In genomic region chr3:180996415-180996932, GRCh38 we compare ENCODE assay signal across 17 cellular contexts. TPM values are rescaled to one million over a fixed set of nuclear protein-coding genes. Genes with fewer than 3 reads are reported as not detected.
DNase-seq lines count a peak whose midpoint lies in the region; ATAC-seq and TF ChIP-seq lines count a peak whose summit lies in the region.
"Had no signal": no experiment of that assay in that cellular context is flagged by ENCODE, and none has a peak within 500 bp of the region (broad histone marks: within the 10 kb centered on the region; RNA-seq: fewer than 3 reads in every experiment).

No MANE protein-coding gene starts in this region.

- ATAC-seq in right cardiac atrium (no peak), GM21723 (IDR thresholded peaks at IDR 0.05; ENCODE audit: unreplicated experiment) (no peak)
- ATAC-seq: A549; CD8-positive, alpha-beta T cell had no signal

- no peaks in the 10 kb centered on the region for H4K20me1 ChIP-seq in MM.1S (ENCODE audit: insufficient read depth, low read length)
- H4K20me1 ChIP-seq in neural cell (ENCODE audit: insufficient read depth) = no peaks in the 10 kb centered on the region
- H4K20me1 ChIP-seq: BLaER1 treated with 17β-estradiol and CSF1 and Interleukin-3, amounts not matched to agents 10 nM and 100 nM had no signal

- H3K27ac ChIP-seq in MM.1S (ENCODE audit: low read length) (no peak overlapping the region), neural cell (ENCODE audit: low read length) (peak overlapping the region; percentile 47), right cardiac atrium (ENCODE audit: low read length) (no peak overlapping the region)
- H3K27ac ChIP-seq: 22Rv1; A549; BLaER1 treated with 17β-estradiol and CSF1 and Interleukin-3, amounts not matched to agents 10 nM and 100 nM; C4-2B had no signal

- H2AFZ ChIP-seq in MM.1S (ENCODE audit: low read length) (no peak overlapping the region), neural cell (ENCODE audit: low read depth, low read length) (no peak overlapping the region)

- intact Hi-C loops in right cardiac atrium (cut with DNase I) = no loop called here

- H3K79me2 ChIP-seq in MM.1S (ENCODE audit: low read length) (no peaks in the 10 kb centered on the region), neural cell (replicated peaks; ENCODE audit: insufficient read depth, low read length) (no peaks in the 10 kb centered on the region)

- no peaks in the 10 kb centered on the region for H3K27me3 ChIP-seq in MM.1S (replicated peaks; ENCODE audit: insufficient read depth, low read length)
- H3K27me3 ChIP-seq in neural cell (ENCODE audit: insufficient read depth, low read depth, low read length) = no peaks in the 10 kb centered on the region
- no peaks in the 10 kb centered on the region for H3K27me3 ChIP-seq in right cardiac atrium (ENCODE audit: control insufficient read depth, insufficient read depth)
- H3K27me3 ChIP-seq: BLaER1 treated with 17β-estradiol and CSF1 and Interleukin-3, amounts not matched to agents 10 nM and 100 nM had no signal

- TF ChIP-seq RAD21 in neural cell (conservative IDR thresholded peaks at IDR 0.05) = no peak

- WGBS in right cardiac atrium = 84% methylated on average over 2 of the region's 2 CpGs

- TF ChIP-seq CTCF in MM.1S (IDR thresholded peaks at IDR 0.05; ENCODE audit: low read length) (no peak), neural cell (IDR thresholded peaks at IDR 0.05; ENCODE audit: poor library complexity, severe bottlenecking) (no peak)

- DNase-seq in NCI-H2227 (lab: John Stamatoyannopoulos, UW; ENCODE audit: unreplicated experiment) (peak; percentile 30), NCI-H2227 treated with DMSO at 0.1 percent for 48 hours (lab: John Stamatoyannopoulos, UW) (no peak), MM.1S (peak; percentile 1), right cardiac atrium (no peak)
- DNase-seq: AML-193; Caco-2; Calu3; CD4-positive, alpha-beta T cell; CD8-positive, alpha-beta T cell; DMS79 treated with DMSO at 0.1 percent for 48 hours; GF-D8 had no signal

- no peaks in the 10 kb centered on the region for H3K9me2 ChIP-seq in MM.1S (replicated peaks; ENCODE audit: insufficient read depth, low read length)
- no peaks in the 10 kb centered on the region for H3K9me2 ChIP-seq in neural cell (ENCODE audit: insufficient read depth, low read length)

- H3F3A ChIP-seq in MM.1S (ENCODE audit: insufficient read depth, low read length) (no peaks in the 10 kb centered on the region), neural cell (ENCODE audit: insufficient read depth, low read length, poor library complexity, severe bottlenecking) (no peaks in the 10 kb centered on the region)

- no peaks in the 10 kb centered on the region for H3K36me3 ChIP-seq in MM.1S (replicated peaks; ENCODE audit: insufficient read depth, low read length)
- H3K36me3 ChIP-seq in neural cell (ENCODE audit: insufficient read depth, low read length) = no peaks in the 10 kb centered on the region
- H3K36me3 ChIP-seq: BLaER1 treated with 17β-estradiol and CSF1 and Interleukin-3, amounts not matched to agents 10 nM and 100 nM had no signal

- TF ChIP-seq EP300 in neural cell (conservative IDR thresholded peaks at IDR 0.05; ENCODE audit: poor library complexity, severe bottlenecking) = peak; percentile 70

- H3K4me3 ChIP-seq in MM.1S (ENCODE audit: low read length) (no peak overlapping the region), neural cell (ENCODE audit: low read length) (no peak overlapping the region), right cardiac atrium (ENCODE audit: low read length) (no peak overlapping the region)
- H3K4me3 ChIP-seq: A549; BLaER1 treated with 17β-estradiol and CSF1 and Interleukin-3, amounts not matched to agents 10 nM and 100 nM had no signal

- H3K4me1 ChIP-seq in MM.1S (ENCODE audit: low read length) (no peaks in the 10 kb centered on the region), right cardiac atrium (ENCODE audit: control insufficient read depth, insufficient read depth, low read length) (no peaks in the 10 kb centered on the region)
- H3K4me1 ChIP-seq: A549; BLaER1 treated with 17β-estradiol and CSF1 and Interleukin-3, amounts not matched to agents 10 nM and 100 nM; Caco-2 had no signal

- no peak overlapping the region for H3K4me2 ChIP-seq in MM.1S (ENCODE audit: low read depth, low read length)
- no peak overlapping the region for H3K4me2 ChIP-seq in neural cell (ENCODE audit: low read length)
- H3K4me2 ChIP-seq: A549; BLaER1 treated with 17β-estradiol and CSF1 and Interleukin-3, amounts not matched to agents 10 nM and 100 nM had no signal

- H3K9ac ChIP-seq in MM.1S (ENCODE audit: low read length) = no peak overlapping the region
- H3K9ac ChIP-seq in neural cell (ENCODE audit: low read length) = no peak overlapping the region
- H3K9ac ChIP-seq: BLaER1 treated with 17β-estradiol and CSF1 and Interleukin-3, amounts not matched to agents 10 nM and 100 nM had no signal

- no peaks in the 10 kb centered on the region for H3K9me3 ChIP-seq in MM.1S (replicated peaks; ENCODE audit: insufficient read depth, low read length)
- no peaks in the 10 kb centered on the region for H3K9me3 ChIP-seq in neural cell (ENCODE audit: low read length)
- H3K9me3 ChIP-seq in right cardiac atrium (ENCODE audit: control insufficient read depth, low read length) = no peaks in the 10 kb centered on the region
- H3K9me3 ChIP-seq: A549, Caco-2 had no signal

TF ChIP-seq in neural cell, 6 proteins besides CTCF, POLR2A, EP300 and RAD21:
- TF ChIP-seq POLR2AphosphoS5 (IDR thresholded peaks at IDR 0.05) = peak; percentile 73
- no peak for TF ChIP-seq EZH2 (IDR thresholded peaks at IDR 0.05; ENCODE audit: borderline replicate concordance, insufficient read depth, low read length, poor library complexity, severe bottlenecking)
- TF ChIP-seq MXI1 (conservative IDR thresholded peaks at IDR 0.05; ENCODE audit: poor library complexity, severe bottlenecking) = no peak
- peak; percentile 44 for TF ChIP-seq REST (IDR thresholded peaks at IDR 0.05; ENCODE audit: borderline replicate concordance)
TF ChIP-seq in neural cell: peak in this region for 2.

RNA-seq across cellular contexts. Expression of gene DNAJC19, which starts 6.9 kb away (rescaled TPM):
- polyA plus RNA-seq in neural cell (76.0 and 80.3 TPM in 2 replicates), right cardiac atrium (106 TPM)
- polyA minus RNA-seq in neural cell = 31.7 and 36.6 TPM in 2 replicates
- 10 to 100 TPM; 63.9 to 94.3 (median 76.1) TPM for total RNA-seq in right cardiac atrium

Comparison
In these comparisons a context has a peak if more than half of its experiments do, and no peak if none do; other contexts are left out.
1. DNase-seq: peak in NCI-H2227 (single experiment) and MM.1S (single experiment); none in NCI-H2227 treated with DMSO at 0.1 percent for 48 hours (single experiment) and right cardiac atrium (0 of 3).